In genomic region chr22:21568207-21569075, GRCh38 we compare ENCODE assay signal across 9 cellular contexts. TPM values are rescaled to one million over a fixed set of nuclear protein-coding genes. Genes with fewer than 3 reads are reported as not detected.
DNase-seq lines count a peak whose midpoint lies in the region; ATAC-seq and TF ChIP-seq lines count a peak whose summit lies in the region.
"Had no signal": no experiment of that assay in that cellular context is flagged by ENCODE, and none has a peak within 500 bp of the region (broad histone marks: within the 10 kb centered on the region; RNA-seq: fewer than 3 reads in every experiment).

No MANE protein-coding gene starts in this region.

- peak overlapping the region; percentile 99 for H3K4me2 ChIP-seq in neural progenitor cell

- intact Hi-C loops in activated CD4-positive, alpha-beta T cell treated with anti-CD3 and anti-CD28 coated beads, Interleukin-2, amount 10 ng/mL, durations not matched to agents 24 days and 14 days (cut with micrococcal nuclease) = no loop called here
- intact Hi-C loops in esophagus squamous epithelium (cut with DNase I) = no loop called here

- peak overlapping the region; percentile 90 for H3K27ac Mint-ChIP-seq in activated CD4-positive, alpha-beta T cell treated with anti-CD3 and anti-CD28 coated beads, Interleukin-2, amount 10 ng/mL, durations not matched to agents 24 days and 14 days
- peak overlapping the region; percentile 97 for H3K27ac Mint-ChIP-seq in neural progenitor cell

- peaks cover 24% of the 10 kb centered on the region for H3F3A ChIP-seq in neural progenitor cell (ENCODE audit: low read depth)

- H3K79me2 ChIP-seq in neural progenitor cell (ENCODE audit: low read depth) = peaks cover 59% of the 10 kb centered on the region

- H3K36me3 Mint-ChIP-seq in activated CD4-positive, alpha-beta T cell treated with anti-CD3 and anti-CD28 coated beads, Interleukin-2, amount 10 ng/mL, durations not matched to agents 24 days and 14 days (ENCODE audit: low read depth) = peaks cover 24% of the 10 kb centered on the region
- peaks cover 6% of the 10 kb centered on the region for H3K36me3 Mint-ChIP-seq in neural progenitor cell

- DNase-seq in NCI-H748 (lab: John Stamatoyannopoulos, UW; ENCODE audit: unreplicated experiment) (peak; percentile 11), NCI-H748 treated with DMSO at 0.1 percent for 48 hours (lab: John Stamatoyannopoulos, UW) (no peak), HL-60 (ENCODE audit: low read depth in 1 of 2, low spot score in 1 of 2) (peak; percentile 29 to 36), esophagus squamous epithelium (lab: John Stamatoyannopoulos, UW) (no peak), neural progenitor cell (ENCODE audit: low spot score) (peak; percentile 59), NCI-H1436 (lab: John Stamatoyannopoulos, UW) (no peak)
- DNase-seq in activated CD4-positive, alpha-beta T cell treated with anti-CD3 and anti-CD28 coated beads, Interleukin-2, amount 10 ng/mL, durations not matched to agents 24 days and 14 days = peak; percentile 80

- WGBS in esophagus squamous epithelium, 2 donors = 0 to 3% methylated on average over 16 to 30 of the region's 34 CpGs

- H4K20me1 ChIP-seq in neural progenitor cell (ENCODE audit: low read depth) = peaks cover 54% of the 10 kb centered on the region

- peaks cover 33% of the 10 kb centered on the region for H3K4me1 Mint-ChIP-seq in activated CD4-positive, alpha-beta T cell treated with anti-CD3 and anti-CD28 coated beads, Interleukin-2, amount 10 ng/mL, durations not matched to agents 24 days and 14 days
- peaks cover 36% of the 10 kb centered on the region for H3K4me1 Mint-ChIP-seq in neural progenitor cell

- peak overlapping the region; percentile 81 for H2AFZ ChIP-seq in neural progenitor cell (replicated peaks)

- H3K4me3 ChIP-seq in HL-60 (replicated peaks; ENCODE audit: insufficient read depth, low read length) (peak overlapping the region; percentile 59), esophagus squamous epithelium (peak overlapping the region; percentile 68 to 84 (median 76)), neural progenitor cell (peak overlapping the region; percentile 98)

- TF ChIP-seq POLR2A in esophagus squamous epithelium (IDR thresholded peaks at IDR 0.05) = no peak

- H3K9me3 ChIP-seq in esophagus squamous epithelium (no peaks in the 10 kb centered on the region), neural progenitor cell (ENCODE audit: low read depth) (no peaks in the 10 kb centered on the region)

- H3K27ac ChIP-seq in HL-60 (replicated peaks) (peak overlapping the region; percentile 93), esophagus squamous epithelium (peak overlapping the region; percentile 92 to 97 (median 94)), neural progenitor cell (peak overlapping the region; percentile 89)

- peaks cover 36 to 56% (median 44%) of the 10 kb centered on the region in 3 donors for H3K4me1 ChIP-seq in esophagus squamous epithelium
- H3K4me1 ChIP-seq in neural progenitor cell = peaks cover 25% of the 10 kb centered on the region

- H3K9ac ChIP-seq in neural progenitor cell = peak overlapping the region; percentile 99

- H3K27me3 ChIP-seq in HL-60 (ENCODE audit: insufficient read depth, poor library complexity, severe bottlenecking) (no peaks in the 10 kb centered on the region), esophagus squamous epithelium (no peaks in the 10 kb centered on the region), neural progenitor cell (no peaks in the 10 kb centered on the region)

- no peaks in the 10 kb centered on the region for H3K9me3 Mint-ChIP-seq in activated CD4-positive, alpha-beta T cell treated with anti-CD3 and anti-CD28 coated beads, Interleukin-2, amount 10 ng/mL, durations not matched to agents 24 days and 14 days
- no peaks in the 10 kb centered on the region for H3K9me3 Mint-ChIP-seq in neural progenitor cell

- peaks cover 0 to 3% (median 0%) of the 10 kb centered on the region in 3 donors for H3K36me3 ChIP-seq in esophagus squamous epithelium
- H3K36me3 ChIP-seq in neural progenitor cell = no peaks in the 10 kb centered on the region

- no peak for ATAC-seq in GM21529 (IDR thresholded peaks at IDR 0.05; ENCODE audit: unreplicated experiment)

- H3K4me3 Mint-ChIP-seq in activated CD4-positive, alpha-beta T cell treated with anti-CD3 and anti-CD28 coated beads, Interleukin-2, amount 10 ng/mL, durations not matched to agents 24 days and 14 days = peak overlapping the region; percentile 90
- H3K4me3 Mint-ChIP-seq in neural progenitor cell = peak overlapping the region; percentile 97

- TF ChIP-seq CTCF in HL-60 (IDR thresholded peaks at IDR 0.05; ENCODE audit: insufficient read depth, low read length) = no peak
- TF ChIP-seq CTCF in esophagus squamous epithelium (IDR thresholded peaks at IDR 0.05) = no peak
- TF ChIP-seq CTCF in neural progenitor cell (IDR thresholded peaks at IDR 0.05) = no peak

- no peaks in the 10 kb centered on the region for H3K27me3 Mint-ChIP-seq in activated CD4-positive, alpha-beta T cell treated with anti-CD3 and anti-CD28 coated beads, Interleukin-2, amount 10 ng/mL, durations not matched to agents 24 days and 14 days
- peaks cover 7% of the 10 kb centered on the region for H3K27me3 Mint-ChIP-seq in neural progenitor cell (ENCODE audit: insufficient read depth, low read depth)

RNA-seq across cellular contexts. Expression of gene UBE2L3, which starts 0.9 kb away (rescaled TPM):
- 62.1 and 63.3 TPM in 2 replicates for total RNA-seq in activated CD4-positive, alpha-beta T cell treated with anti-CD3 and anti-CD28 coated beads, Interleukin-2, amount 10 ng/mL, durations not matched to agents 24 days and 14 days
- 10 to 100 TPM; 34.7 to 53.8 (median 44.7) TPM for total RNA-seq in esophagus squamous epithelium
- total RNA-seq in neural progenitor cell (ENCODE audit: low replicate concordance) = 51.9 and 61.2 TPM in 2 replicates

RNA-seq across cellular contexts. Expression of gene RIMBP3C, which starts 17.2 kb away (rescaled TPM):
- total RNA-seq in activated CD4-positive, alpha-beta T cell treated with anti-CD3 and anti-CD28 coated beads, Interleukin-2, amount 10 ng/mL, durations not matched to agents 24 days and 14 days = 0.19 and 0.26 TPM in 2 replicates
- total RNA-seq in esophagus squamous epithelium = not detected
- 0.81 and 1.2 TPM in 2 replicates for total RNA-seq in neural progenitor cell (ENCODE audit: low replicate concordance)
- total RNA-seq: glomerular endothelial cell had no signal

Comparison
In these comparisons a context has a peak if more than half of its experiments do, and no peak if none do; other contexts are left out.
1. DNase-seq: peak in NCI-H748 (single experiment), HL-60 (2 of 2), activated CD4-positive, alpha-beta T cell treated with anti-CD3 and anti-CD28 coated beads, Interleukin-2, amount 10 ng/mL, durations not matched to agents 24 days and 14 days (single experiment) and neural progenitor cell (single experiment); none in NCI-H748 treated with DMSO at 0.1 percent for 48 hours (single experiment), esophagus squamous epithelium (single experiment) and NCI-H1436 (single experiment).
2. Peak in every context shown above with its lines, with median percentiles within 50 percentile points of each other: H3K27ac ChIP-seq and H3K4me3 ChIP-seq.